Comparison of ENCODE assay signal across 1 cellular context in the genomic region with DNA sequence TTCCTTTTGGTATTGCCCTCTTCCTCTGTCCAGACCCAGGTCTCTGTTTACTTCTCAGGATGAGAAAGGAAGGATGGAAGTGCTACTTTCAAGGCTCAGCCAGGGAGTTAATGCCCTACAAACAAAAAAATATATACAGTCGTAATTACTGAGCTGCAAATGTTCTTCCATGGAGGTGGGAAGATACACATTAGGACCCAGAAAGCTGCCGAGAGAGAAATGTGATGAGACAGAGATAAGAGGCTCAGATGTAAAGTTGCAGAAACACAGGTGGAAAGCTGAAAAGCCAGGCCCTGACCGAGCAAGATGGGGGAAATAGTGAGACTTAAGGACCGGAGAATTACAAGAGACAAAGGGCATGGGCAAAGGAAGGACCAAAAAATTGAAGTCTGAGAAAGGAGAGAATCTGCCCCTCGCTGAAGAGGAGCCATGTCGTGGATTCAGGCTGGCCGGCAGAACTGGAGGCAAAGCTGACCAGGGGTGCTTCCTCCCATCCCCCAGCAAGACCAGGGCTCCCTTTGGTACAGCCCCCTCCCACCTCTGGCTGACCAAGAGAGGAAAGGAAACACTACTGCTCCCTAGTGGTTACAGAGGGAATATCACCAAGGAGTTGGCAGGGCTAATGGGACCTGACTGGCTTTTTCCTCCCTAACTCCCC.
TF ChIP-seq lines count a peak whose summit lies in the region.

No MANE protein-coding gene starts in this region.

TF ChIP-seq in WTC11, 78 proteins besides CTCF, POLR2A, EP300 and RAD21 (continued from another document):
- TF ChIP-seq, protein P1, sequence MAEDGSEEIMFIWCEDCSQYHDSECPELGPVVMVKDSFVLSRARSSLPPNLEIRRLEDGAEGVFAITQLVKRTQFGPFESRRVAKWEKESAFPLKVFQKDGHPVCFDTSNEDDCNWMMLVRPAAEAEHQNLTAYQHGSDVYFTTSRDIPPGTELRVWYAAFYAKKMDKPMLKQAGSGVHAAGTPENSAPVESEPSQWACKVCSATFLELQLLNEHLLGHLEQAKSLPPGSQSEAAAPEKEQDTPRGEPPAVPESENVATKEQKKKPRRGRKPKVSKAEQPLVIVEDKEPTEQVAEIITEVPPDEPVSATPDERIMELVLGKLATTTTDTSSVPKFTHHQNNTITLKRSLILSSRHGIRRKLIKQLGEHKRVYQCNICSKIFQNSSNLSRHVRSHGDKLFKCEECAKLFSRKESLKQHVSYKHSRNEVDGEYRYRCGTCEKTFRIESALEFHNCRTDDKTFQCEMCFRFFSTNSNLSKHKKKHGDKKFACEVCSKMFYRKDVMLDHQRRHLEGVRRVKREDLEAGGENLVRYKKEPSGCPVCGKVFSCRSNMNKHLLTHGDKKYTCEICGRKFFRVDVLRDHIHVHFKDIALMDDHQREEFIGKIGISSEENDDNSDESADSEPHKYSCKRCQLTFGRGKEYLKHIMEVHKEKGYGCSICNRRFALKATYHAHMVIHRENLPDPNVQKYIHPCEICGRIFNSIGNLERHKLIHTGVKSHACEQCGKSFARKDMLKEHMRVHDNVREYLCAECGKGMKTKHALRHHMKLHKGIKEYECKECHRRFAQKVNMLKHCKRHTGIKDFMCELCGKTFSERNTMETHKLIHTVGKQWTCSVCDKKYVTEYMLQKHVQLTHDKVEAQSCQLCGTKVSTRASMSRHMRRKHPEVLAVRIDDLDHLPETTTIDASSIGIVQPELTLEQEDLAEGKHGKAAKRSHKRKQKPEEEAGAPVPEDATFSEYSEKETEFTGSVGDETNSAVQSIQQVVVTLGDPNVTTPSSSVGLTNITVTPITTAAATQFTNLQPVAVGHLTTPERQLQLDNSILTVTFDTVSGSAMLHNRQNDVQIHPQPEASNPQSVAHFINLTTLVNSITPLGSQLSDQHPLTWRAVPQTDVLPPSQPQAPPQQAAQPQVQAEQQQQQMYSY (CRISPR knock-in tag; IDR thresholded peaks at IDR 0.05), result no peak
- peak; percentile 6; the same call in 1 of the 2 replicates for TF ChIP-seq ZNF263 (CRISPR knock-in tag; IDR thresholded peaks at IDR 0.05; ENCODE audit: low read depth)
- TF ChIP-seq SP1 (CRISPR knock-in tag; conservative IDR thresholded peaks at IDR 0.05), result peak; percentile 46; the same call in 1 of the 2 replicates
- TF ChIP-seq TEAD4 (CRISPR knock-in tag; IDR thresholded peaks at IDR 0.05), result no peak
- TF ChIP-seq GABPB1 (CRISPR knock-in tag; IDR thresholded peaks at IDR 0.05), result 0 out of 2 replicates have a peak, but pooled peaks have one; percentile 12
- peak; percentile 55; the same call in 1 of the 2 replicates for TF ChIP-seq FOXP1 (CRISPR knock-in tag; IDR thresholded peaks at IDR 0.05; ENCODE audit: borderline replicate concordance)
- peak; percentile 72; the same call in 1 of the 2 replicates for TF ChIP-seq NFE2L1 (CRISPR knock-in tag; IDR thresholded peaks at IDR 0.05)
